ENCODE assay signal across 11 cellular contexts in the genomic region with DNA sequence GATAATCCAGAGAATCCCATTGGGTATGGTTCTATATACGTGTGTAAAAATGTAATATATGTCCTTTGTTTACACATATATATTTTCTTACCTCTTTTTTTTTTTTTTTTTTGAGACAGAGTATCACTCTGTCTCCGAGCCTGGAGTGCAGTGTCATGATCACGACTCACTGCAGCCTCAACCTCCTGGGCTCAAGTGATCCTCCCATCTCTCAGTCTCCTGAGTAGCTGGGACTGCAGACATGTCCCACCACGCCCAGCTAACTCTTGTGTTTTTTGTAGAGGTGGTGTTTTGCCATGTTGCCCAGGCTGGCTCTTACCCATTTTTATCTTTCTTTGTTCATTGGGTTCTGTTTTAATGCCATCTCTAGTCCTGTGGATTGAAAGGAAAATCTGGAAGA. TPM values are rescaled to one million over a fixed set of nuclear protein-coding genes. Genes with fewer than 3 reads are reported as not detected.
A peak's percentile ranks its signal among the peaks of the same experiment; 100 is the strongest.
DNase-seq lines count a peak whose midpoint lies in the region; ATAC-seq, FAIRE-seq and TF ChIP-seq lines count a peak whose summit lies in the region.
"Had no signal": no experiment of that assay in that cellular context is flagged by ENCODE, and none has a peak within 500 bp of the region (broad histone marks: within the 10 kb centered on the region; RNA-seq: fewer than 3 reads in every experiment).

No MANE protein-coding gene starts in this region.

- H3K36me3 ChIP-seq in CD4-positive, alpha-beta memory T cell (ENCODE audit: insufficient read depth, low read length) = peaks cover 15% of the 10 kb centered on the region
- peaks cover 74% of the 10 kb centered on the region for H3K36me3 ChIP-seq in HUES6 (ENCODE audit: control insufficient read depth, insufficient read depth, low read length)
- H3K36me3 ChIP-seq in astrocyte (ENCODE audit: insufficient read depth, low read length) = peaks cover 32% of the 10 kb centered on the region
- peaks cover 0 to 63% (median 0%) of the 10 kb centered on the region in 3 donors for H3K36me3 ChIP-seq in Peyer's patch
- H3K36me3 ChIP-seq in effector memory CD4-positive, alpha-beta T cell (ENCODE audit: control insufficient read depth, insufficient read depth, low read length) = peaks cover 25% of the 10 kb centered on the region

- DNase-seq in CD4-positive, alpha-beta memory T cell = no peak
- DNase-seq in astrocyte (ENCODE audit: low read depth) (peak; percentile 5), natural killer cell (no peak), Peyer's patch (no peak), T1000 (lab: John Stamatoyannopoulos, UW) (no peak)
- no peak for DNase-seq in effector memory CD4-positive, alpha-beta T cell
- DNase-seq: NCI-H1105, Right ventricle myocardium superior had no signal

- intact Hi-C loops in CD4-positive, alpha-beta memory T cell (cut with micrococcal nuclease) = loop anchor here (5.0 kb wide), 1 partner anchor 99 kb away; no protein-coding TSS in a partner anchor
- intact Hi-C loops in natural killer cell (cut with micrococcal nuclease) = loop anchor here (5.0 kb wide), 2 partner anchors 79 to 99 kb away; no protein-coding TSS in a partner anchor

- H2AFZ ChIP-seq in astrocyte (ENCODE audit: low read depth, low read length) = no peak overlapping the region

- TF ChIP-seq CTCF in astrocyte (IDR thresholded peaks at IDR 0.05; ENCODE audit: insufficient read depth, low read depth, low read length) = no peak
- no peak for TF ChIP-seq CTCF in natural killer cell (IDR thresholded peaks at IDR 0.05)
- no peak for TF ChIP-seq CTCF in Peyer's patch (IDR thresholded peaks at IDR 0.05)

- H3K4me3 Mint-ChIP-seq in CD4-positive, alpha-beta memory T cell = peak overlapping the region in 7 of 8 donors; percentile 59 to 83 (median 74)
- H3K4me3 Mint-ChIP-seq in astrocyte (ENCODE audit: unreplicated experiment) (peak overlapping the region; percentile 9), natural killer cell (peak overlapping the region; percentile 59)
- H3K4me3 Mint-ChIP-seq: nephron had no signal

- POLR2A ChIA-PET in CD4-positive, alpha-beta memory T cell (lab: Charles Lee; ENCODE audit: partially characterized antibody) = interaction anchor here (0.9 to 2.3 kb wide), 3 partner anchors 69 to 101 kb away, joined by 3 to 8 read pairs (median 4); partner anchors contain the start of gene SPEN

- no peak overlapping the region for H3K4me3 ChIP-seq in CD4-positive, alpha-beta memory T cell (ENCODE audit: low read length in 2 of 2)
- H3K4me3 ChIP-seq in HUES6 (ENCODE audit: low read depth, low read length) (no peak overlapping the region), astrocyte (ENCODE audit: insufficient read depth, low read depth, low read length) (no peak overlapping the region), Peyer's patch (no peak overlapping the region)
- H3K4me3 ChIP-seq in effector memory CD4-positive, alpha-beta T cell (ENCODE audit: insufficient read depth, low read depth, low read length, poor library complexity, severe bottlenecking) = no peak overlapping the region

- peak overlapping the region; percentile 21 for H3K27ac ChIP-seq in CD4-positive, alpha-beta memory T cell (ENCODE audit: low read depth, low read length)
- H3K27ac ChIP-seq in HUES6 (ENCODE audit: low read depth, low read length) (0 out of 2 replicates have a peak overlapping the region, but pooled peaks have one; percentile 3), astrocyte (ENCODE audit: low read depth, low read length) (peak overlapping the region; percentile 34), Peyer's patch (no peak overlapping the region)
- H3K27ac ChIP-seq in effector memory CD4-positive, alpha-beta T cell (ENCODE audit: insufficient read depth, low read length, poor library complexity, severe bottlenecking) = no peak overlapping the region

- CTCF ChIA-PET in CD4-positive, alpha-beta memory T cell (lab: Charles Lee; ENCODE audit: partially characterized antibody) = interaction anchor here (1.8 kb wide), 1 partner anchor 101 kb away, joined by 10 read pairs; no protein-coding TSS in a partner anchor

- peaks cover 29% of the 10 kb centered on the region for H3K4me1 ChIP-seq in CD4-positive, alpha-beta memory T cell (ENCODE audit: insufficient read depth, low read length)
- H3K4me1 ChIP-seq in HUES6 (ENCODE audit: control insufficient read depth, insufficient read depth, low read length) = no peaks in the 10 kb centered on the region
- H3K4me1 ChIP-seq in astrocyte (ENCODE audit: insufficient read depth, low read length) = peaks cover 27% of the 10 kb centered on the region
- H3K4me1 ChIP-seq in Peyer's patch = peaks cover 0 to 4% (median 0%) of the 10 kb centered on the region in 4 donors
- peaks cover 4% of the 10 kb centered on the region for H3K4me1 ChIP-seq in effector memory CD4-positive, alpha-beta T cell (ENCODE audit: control insufficient read depth, insufficient read depth, low read length, poor library complexity, severe bottlenecking)

- no peaks in the 10 kb centered on the region for H3K27me3 Mint-ChIP-seq in CD4-positive, alpha-beta memory T cell
- H3K27me3 Mint-ChIP-seq in astrocyte (ENCODE audit: low read depth, unreplicated experiment) (no peaks in the 10 kb centered on the region), natural killer cell (ENCODE audit: low read depth in 2 of 2) (no peaks in the 10 kb centered on the region)

- H3K4me2 ChIP-seq in astrocyte (ENCODE audit: low read length) = peak overlapping the region; percentile 8

- H3K9ac ChIP-seq in HUES6 (ENCODE audit: low read length) = no peak overlapping the region
- peak overlapping the region; percentile 8 for H3K9ac ChIP-seq in astrocyte (ENCODE audit: low read length)

- peak overlapping the region; percentile 6 to 86 (median 81) for H3K27ac Mint-ChIP-seq in CD4-positive, alpha-beta memory T cell
- H3K27ac Mint-ChIP-seq in astrocyte (ENCODE audit: unreplicated experiment) (peak overlapping the region; percentile 84), natural killer cell (peak overlapping the region; percentile 79 to 86)
- H3K27ac Mint-ChIP-seq: nephron had no signal

- peaks cover 52% of the 10 kb centered on the region for H3K79me2 ChIP-seq in astrocyte (ENCODE audit: insufficient read depth, low read length)

- ATAC-seq in natural killer cell = peak in 2 of 3 donors; percentile 21 to 25
- no peak for ATAC-seq in activated CD4-positive, CD25-positive, alpha-beta regulatory T cell treated with anti-CD3 and anti-CD28 coated beads, Interleukin-2, amount 50 U/mL, for 24 hours

- no peaks in the 10 kb centered on the region for H3K9me3 Mint-ChIP-seq in CD4-positive, alpha-beta memory T cell
- H3K9me3 Mint-ChIP-seq in astrocyte (ENCODE audit: unreplicated experiment) = no peaks in the 10 kb centered on the region
- H3K9me3 Mint-ChIP-seq in natural killer cell = no peaks in the 10 kb centered on the region
- H3K9me3 Mint-ChIP-seq: nephron had no signal

- no peak for TF ChIP-seq POLR2A in Peyer's patch (IDR thresholded peaks at IDR 0.05)

- peaks cover 16 to 45% (median 33%) of the 10 kb centered on the region in 4 donors for H3K4me1 Mint-ChIP-seq in CD4-positive, alpha-beta memory T cell
- H3K4me1 Mint-ChIP-seq in astrocyte (ENCODE audit: low read depth, unreplicated experiment) (peaks cover 29% of the 10 kb centered on the region), natural killer cell (peaks cover 27 to 35% of the 10 kb centered on the region in 2 donors)
- H3K4me1 Mint-ChIP-seq: nephron had no signal

- no peaks in the 10 kb centered on the region for H3K27me3 ChIP-seq in CD4-positive, alpha-beta memory T cell (ENCODE audit: insufficient read depth, low read length)
- H3K27me3 ChIP-seq in HUES6 (ENCODE audit: control insufficient read depth, insufficient read depth, low read length) = no peaks in the 10 kb centered on the region
- no peaks in the 10 kb centered on the region for H3K27me3 ChIP-seq in astrocyte (ENCODE audit: insufficient read depth, low read length)
- H3K27me3 ChIP-seq in Peyer's patch = no peaks in the 10 kb centered on the region
- H3K27me3 ChIP-seq in effector memory CD4-positive, alpha-beta T cell (replicated peaks; ENCODE audit: control insufficient read depth, insufficient read depth, low read length, poor library complexity, severe bottlenecking) = no peaks in the 10 kb centered on the region

- peaks cover 43 to 66% of the 10 kb centered on the region in 2 donors for H3K36me3 Mint-ChIP-seq in CD4-positive, alpha-beta memory T cell
- H3K36me3 Mint-ChIP-seq in astrocyte (ENCODE audit: low read depth, unreplicated experiment) (peaks cover 5% of the 10 kb centered on the region), natural killer cell (peaks cover 5% of the 10 kb centered on the region)

- no peaks in the 10 kb centered on the region for H4K20me1 ChIP-seq in astrocyte (ENCODE audit: insufficient read depth, low read length)

- H3K9me3 ChIP-seq in CD4-positive, alpha-beta memory T cell (ENCODE audit: control insufficient read depth in 1 of 2, low read length in 2 of 2) = no peaks in the 10 kb centered on the region
- H3K9me3 ChIP-seq in HUES6 (ENCODE audit: control insufficient read depth, insufficient read depth, low read depth, low read length) (no peaks in the 10 kb centered on the region), astrocyte (ENCODE audit: insufficient read depth, low read depth, low read length) (no peaks in the 10 kb centered on the region), Peyer's patch (no peaks in the 10 kb centered on the region)
- H3K9me3 ChIP-seq in effector memory CD4-positive, alpha-beta T cell (ENCODE audit: control insufficient read depth, low read length) = no peaks in the 10 kb centered on the region

- no peak for FAIRE-seq in astrocyte (lab: Jason Lieb, UNC)

RNA-seq across cellular contexts. Expression of gene ZBTB17, which starts 59.5 kb away (rescaled TPM):
- total RNA-seq in CD4-positive, alpha-beta memory T cell = 10 to 100 TPM; 52.6 to 61.0 TPM
- 10 to 100 TPM in 1 of 2 donors, 1 to 10 TPM in 1; 5.2 to 24.3 TPM for polyA plus RNA-seq in CD4-positive, alpha-beta memory T cell
- total RNA-seq in astrocyte (28.1 and 28.8 TPM in 2 replicates), natural killer cell (100 to 1,000 TPM in 1 of 3 donors, 10 to 100 TPM in 2; 86.0 to 100 (median 86.9) TPM), Peyer's patch (100 to 1,000 TPM in 1 of 4 donors, 10 to 100 TPM in 3; 52.1 to 138 (median 56.6) TPM)

Comparison
In these comparisons a context has a peak if more than half of its experiments do, and no peak if none do; other contexts are left out.
1. H3K27ac ChIP-seq: peak in CD4-positive, alpha-beta memory T cell (single experiment), HUES6 (single experiment) and astrocyte (single experiment); none in Peyer's patch (0 of 4) and effector memory CD4-positive, alpha-beta T cell (single experiment).
2. H3K4me3 Mint-ChIP-seq: peak in every context shown above with its lines; median percentile 74 in CD4-positive, alpha-beta memory T cell; 59 in natural killer cell; 9 in astrocyte.
3. ATAC-seq: peak in natural killer cell (2 of 3); none in activated CD4-positive, CD25-positive, alpha-beta regulatory T cell treated with anti-CD3 and anti-CD28 coated beads, Interleukin-2, amount 50 U/mL, for 24 hours (0 of 2).
4. Peak in every context shown above with its lines, with median percentiles within 50 percentile points of each other: H3K27ac Mint-ChIP-seq.